ENCODE assay signal across 9 cellular contexts in genomic region chr7:141158562-141158961, GRCh38.
DNase-seq lines count a peak whose midpoint lies in the region; ATAC-seq, FAIRE-seq and TF ChIP-seq lines count a peak whose summit lies in the region.
"Had no signal": no experiment of that assay in that cellular context is flagged by ENCODE, and none has a peak within 500 bp of the region (broad histone marks: within the 10 kb centered on the region; RNA-seq: fewer than 3 reads in every experiment).

No MANE protein-coding gene starts in this region.

- FAIRE-seq in H54 (lab: Jason Lieb, UNC) = peak; percentile 62
- FAIRE-seq: TTC549 had no signal

- H3K36me3 ChIP-seq in SJSA1 = no peaks in the 10 kb centered on the region

- peak; percentile 96 for DNase-seq in COLO829 (ENCODE audit: low spot score)
- peak; percentile 88 for DNase-seq in H54 (ENCODE audit: insufficient read length, low spot score)
- DNase-seq in SJSA1 (ENCODE audit: low read depth in 1 of 2, low spot score in 2 of 2) = peak; percentile 78 to 87
- peak; percentile 52 for DNase-seq in iPS-NIHi7 (ENCODE audit: extremely low spot score)
- DNase-seq in NCI-H2196 (lab: John Stamatoyannopoulos, UW; ENCODE audit: unreplicated experiment) = no peak
- no peak for DNase-seq in left lobe of liver (ENCODE audit: low spot score)
- DNase-seq in NCI-H1105 (lab: John Stamatoyannopoulos, UW) = no peak

- H3K4me1 ChIP-seq in SJSA1 (replicated peaks) = peaks cover 6% of the 10 kb centered on the region

- H3K27ac ChIP-seq in SJSA1 = peak overlapping the region; percentile 38; the same call in 1 of the 2 replicates

- no peaks in the 10 kb centered on the region for H3K9me3 ChIP-seq in SJSA1 (replicated peaks)

- H3K27me3 ChIP-seq in SJSA1 (replicated peaks) = no peaks in the 10 kb centered on the region

- no peak overlapping the region for H3K4me3 ChIP-seq in SJSA1

- no peak for ATAC-seq in HG03159 (IDR thresholded peaks at IDR 0.05; ENCODE audit: unreplicated experiment)
- no peak for ATAC-seq in left lobe of liver

- no peak; the same call in 1 of the 2 replicates for TF ChIP-seq POLR2A in H54 (IDR thresholded peaks at IDR 0.05; ENCODE audit: low read depth, low read length)

Comparison
In these comparisons a context has a peak if more than half of its experiments do, and no peak if none do; other contexts are left out.
1. DNase-seq: peak in COLO829 (single experiment), H54 (single experiment), SJSA1 (2 of 2) and iPS-NIHi7 (single experiment); none in NCI-H2196 (single experiment), left lobe of liver (single experiment) and NCI-H1105 (single experiment).